ENCODE assay signal across 8 cellular contexts in the genomic region with DNA sequence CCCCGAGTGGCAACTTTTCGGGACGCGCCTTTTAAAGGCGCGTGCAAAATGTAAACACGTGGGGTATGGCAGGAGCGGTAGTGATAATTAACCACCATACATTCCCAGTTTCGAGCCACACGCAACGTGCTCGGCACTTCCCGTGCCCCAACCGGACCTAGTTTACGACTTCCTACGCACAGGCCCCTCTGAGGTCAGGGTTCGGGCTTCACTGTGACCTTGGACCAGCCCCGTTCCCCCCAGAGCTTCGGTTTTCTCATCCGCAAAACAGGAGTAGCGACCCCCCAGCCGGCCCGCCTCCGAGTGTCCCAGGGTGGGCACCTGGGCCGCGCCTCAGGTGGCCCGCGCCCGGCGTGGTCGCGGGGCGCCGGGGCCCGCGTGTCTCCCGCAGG. TPM values are rescaled to one million over a fixed set of nuclear protein-coding genes. Genes with fewer than 3 reads are reported as not detected.
DNase-seq lines count a peak whose midpoint lies in the region; ATAC-seq and TF ChIP-seq lines count a peak whose summit lies in the region.

No MANE protein-coding gene starts in this region.

- peak overlapping the region; percentile 97 for H3K4me3 ChIP-seq in cardiac muscle cell

- peaks cover 48% of the 10 kb centered on the region for H3K4me1 Mint-ChIP-seq in CD14-positive monocyte
- peaks cover 56% of the 10 kb centered on the region for H3K4me1 Mint-ChIP-seq in activated naive CD8-positive, alpha-beta T cell (ENCODE audit: low read depth)

- intact Hi-C loops in CD14-positive monocyte (cut with micrococcal nuclease) (loop anchor here (1.0 to 10.0 kb wide), 6 partner anchors 53 to 941 kb away; partner anchors contain the start of genes CCDC174 (in 1 of the 2), LSM3 (in 1 of the 2), MRPS25 (in 1 of the 2) and XPC (in 1 of the 2)), posterior cingulate gyrus (cut with DNase I) (loop anchor here (2.0 kb wide), 1 partner anchor 229 kb away; no protein-coding TSS in a partner anchor)

- peak; percentile 69 for DNase-seq in CD14-positive monocyte (ENCODE audit: low spot score)
- DNase-seq in RWPE1 (ENCODE audit: low spot score): peak; percentile 46
- peak; percentile 66 to 68 for DNase-seq in cardiac muscle cell (ENCODE audit: low read depth in 1 of 2, low spot score in 1 of 2)
- peak; percentile 54 to 96 (median 70) for DNase-seq in posterior cingulate gyrus
- no peak for DNase-seq in NCI-H1436 (lab: John Stamatoyannopoulos, UW)

- peaks cover 2% of the 10 kb centered on the region for H3K36me3 ChIP-seq in cardiac muscle cell

- peak overlapping the region; percentile 74 to 96 (median 91) for H3K27ac Mint-ChIP-seq in CD14-positive monocyte
- peak overlapping the region; percentile 98 for H3K27ac Mint-ChIP-seq in activated naive CD8-positive, alpha-beta T cell

- H3K36me3 Mint-ChIP-seq in CD14-positive monocyte: peaks cover 38 to 48% of the 10 kb centered on the region in 2 donors
- H3K36me3 Mint-ChIP-seq in activated naive CD8-positive, alpha-beta T cell: peaks cover 28% of the 10 kb centered on the region

- no peaks in the 10 kb centered on the region for H3K27me3 ChIP-seq in cardiac muscle cell

- peak; percentile 39 for ATAC-seq in GM19351 (IDR thresholded peaks at IDR 0.05; ENCODE audit: unreplicated experiment)
- ATAC-seq in HG03457 (IDR thresholded peaks at IDR 0.05; ENCODE audit: unreplicated experiment): peak; percentile 25

- peak overlapping the region; percentile 83 to 89 for H3K4me3 Mint-ChIP-seq in CD14-positive monocyte
- H3K4me3 Mint-ChIP-seq in activated naive CD8-positive, alpha-beta T cell: peak overlapping the region; percentile 97

- POLR2A ChIA-PET in RWPE1 (lab: Yijun Ruan, JAX; ENCODE audit: low non-redundant PET): interaction anchor here (0.8 to 0.9 kb wide), 2 partner anchors 12 to 17 kb away, joined by 3 read pairs; no protein-coding TSS in a partner anchor

- peaks cover 0 to 4% (median 0%) of the 10 kb centered on the region in 3 donors for H3K27me3 Mint-ChIP-seq in CD14-positive monocyte (ENCODE audit: low read depth in 3 of 3)
- no peaks in the 10 kb centered on the region for H3K27me3 Mint-ChIP-seq in activated naive CD8-positive, alpha-beta T cell

- H3K9me3 ChIP-seq in cardiac muscle cell (ENCODE audit: low read depth): no peaks in the 10 kb centered on the region

- H3K9me3 Mint-ChIP-seq in CD14-positive monocyte: peaks cover 0 to 2% (median 0%) of the 10 kb centered on the region in 7 donors
- H3K9me3 Mint-ChIP-seq in activated naive CD8-positive, alpha-beta T cell (ENCODE audit: low read depth): no peaks in the 10 kb centered on the region

- H3K4me1 ChIP-seq in cardiac muscle cell (ENCODE audit: low read depth): peaks cover 6% of the 10 kb centered on the region

- H3K27ac ChIP-seq in RWPE1 (peak overlapping the region; percentile 98), cardiac muscle cell (peak overlapping the region; percentile 84)

- TF ChIP-seq CTCF in CD14-positive monocyte (IDR thresholded peaks at IDR 0.05) (no peak), RWPE1 (conservative IDR thresholded peaks at IDR 0.05; ENCODE audit: low read depth) (no peak), cardiac muscle cell (IDR thresholded peaks at IDR 0.05; ENCODE audit: low read depth, low read length) (no peak)

- CTCF ChIA-PET in RWPE1 (lab: Yijun Ruan, JAX): interaction anchor here (1.4 kb wide), 1 partner anchor 228 kb away, joined by 6 read pairs; no protein-coding TSS in a partner anchor

RNA-seq across cellular contexts. Expression of gene CHCHD4, which starts 0.5 kb away (rescaled TPM):
- polyA plus RNA-seq in CD14-positive monocyte: 10 to 100 TPM; 13.6 to 13.8 TPM
- total RNA-seq in cardiac muscle cell: 16.0 and 21.6 TPM in 2 replicates
- polyA plus RNA-seq in cardiac muscle cell: 27.8 and 31.0 TPM in 2 replicates

RNA-seq across cellular contexts. Expression of gene TMEM43, which starts 0.6 kb away (rescaled TPM):
- polyA plus RNA-seq in CD14-positive monocyte (10 to 100 TPM; 66.7 to 69.7 TPM), cardiac muscle cell (21.7 and 27.4 TPM in 2 replicates)
- total RNA-seq in cardiac muscle cell: 21.5 and 30.8 TPM in 2 replicates

RNA-seq across cellular contexts. Expression of gene XPC, which starts 54.2 kb away (rescaled TPM):
- 10 to 100 TPM; 13.4 to 22.0 TPM for polyA plus RNA-seq in CD14-positive monocyte
- total RNA-seq in cardiac muscle cell: 29.0 and 37.7 TPM in 2 replicates
- 26.6 and 38.8 TPM in 2 replicates for polyA plus RNA-seq in cardiac muscle cell

RNA-seq across cellular contexts. Expression of gene LSM3, which starts 54.4 kb away (rescaled TPM):
- polyA plus RNA-seq in CD14-positive monocyte (10 to 100 TPM; 19.8 to 23.2 TPM), cardiac muscle cell (27.2 and 32.2 TPM in 2 replicates)
- 5.9 and 11.2 TPM in 2 replicates for total RNA-seq in cardiac muscle cell
